ENCODE assay signal across 8 cellular contexts in genomic region chr16:21300309-21301167, GRCh38. TPM values are rescaled to one million over a fixed set of nuclear protein-coding genes. Genes with fewer than 3 reads are reported as not detected.
A peak's percentile ranks its signal among the peaks of the same experiment; 100 is the strongest.
DNase-seq lines count a peak whose midpoint lies in the region; ATAC-seq, FAIRE-seq and TF ChIP-seq lines count a peak whose summit lies in the region.

No MANE protein-coding gene starts in this region.

- no peaks in the 10 kb centered on the region for H3K27me3 ChIP-seq in BLaER1 treated with 17β-estradiol and CSF1 and Interleukin-3, amounts not matched to agents 10 nM and 100 nM
- H3K27me3 ChIP-seq in H1 (replicated peaks in 1 of 4; ENCODE audit: control insufficient read depth in 3 of 4, extremely low read depth in 1 of 4, insufficient read depth in 3 of 4, low read length in 3 of 4) (peaks cover 8 to 38% (median 25%) of the 10 kb centered on the region in 4 experiments), lower lobe of right lung (ENCODE audit: low read depth) (no peaks in the 10 kb centered on the region)

- H3K9ac ChIP-seq in BLaER1 treated with 17β-estradiol and CSF1 and Interleukin-3, amounts not matched to agents 10 nM and 100 nM, result peak overlapping the region; percentile 64 to 83 (median 80)
- H3K9ac ChIP-seq in H1 (replicated peaks in 1 of 4; ENCODE audit: extremely low read depth in 1 of 4, low read depth in 3 of 4, low read length in 3 of 4), result no peak overlapping the region

- no peak overlapping the region for H2BK20ac ChIP-seq in H1 (ENCODE audit: low read length)

- ATAC-seq in HG03139 (IDR thresholded peaks at IDR 0.05; ENCODE audit: unreplicated experiment) (peak; percentile 48), lower lobe of right lung (peak; percentile 95 to 96)

- no peaks in the 10 kb centered on the region for H3K79me1 ChIP-seq in H1 (ENCODE audit: low read depth, low read length)

- H3K23ac ChIP-seq in H1 (ENCODE audit: insufficient read length), result no peak overlapping the region

- H4K91ac ChIP-seq in H1 (replicated peaks; ENCODE audit: insufficient read length, low read length), result no peak overlapping the region

- in situ Hi-C loops in GM18951 (cut with MboI; ENCODE audit: low sequenced_read_pairs, unreplicated experiment), result no loop called here

- 4% methylated on average over 36 of the region's 36 CpGs; no CpG with 5 or more reads in 1 of the 2 experiments for WGBS in H1 (ENCODE audit: extremely low coverage in 1 of 2, insufficient coverage in 1 of 2, insufficient read length in 1 of 2, insufficient replicate concordance in 2 of 2, low coverage in 1 of 2, low lambda C conversion rate in 2 of 2, missing lambda C conversion rate in 1 of 2), 2 experiments

- no peak overlapping the region for H3K18ac ChIP-seq in H1 (ENCODE audit: extremely low read depth, low read length)

- H3K36me3 ChIP-seq in BLaER1 treated with 17β-estradiol and CSF1 and Interleukin-3, amounts not matched to agents 10 nM and 100 nM, result no peaks in the 10 kb centered on the region
- no peaks in the 10 kb centered on the region for H3K36me3 ChIP-seq in H1 (ENCODE audit: control insufficient read depth in 2 of 4, insufficient read depth in 4 of 4, low read length in 3 of 4)
- no peaks in the 10 kb centered on the region for H3K36me3 ChIP-seq in lower lobe of right lung

- H3K4me1 ChIP-seq in BLaER1 treated with 17β-estradiol and CSF1 and Interleukin-3, amounts not matched to agents 10 nM and 100 nM, result peaks cover 12 to 25% (median 16%) of the 10 kb centered on the region in 10 experiments
- H3K4me1 ChIP-seq in H1 (replicated peaks in 1 of 4; ENCODE audit: control insufficient read depth in 3 of 4, insufficient read depth in 4 of 4, low read length in 3 of 4) (peaks cover 0 to 3% (median 2%) of the 10 kb centered on the region in 4 experiments; a peak in 4 of 7 replicates), lower lobe of right lung (peaks cover 8% of the 10 kb centered on the region)

- H3K4me3 ChIP-seq in BLaER1 treated with 17β-estradiol and CSF1 and Interleukin-3, amounts not matched to agents 10 nM and 100 nM, result peak overlapping the region; percentile 60 to 81 (median 74)
- H3K4me3 ChIP-seq in WI38 (ENCODE audit: low read depth, low read length), result peak overlapping the region; percentile 77
- peak overlapping the region; percentile 34 to 74 (median 68) for H3K4me3 ChIP-seq in H1 (ENCODE audit: extremely low read depth in 1 of 4, insufficient read depth in 2 of 4, low read depth in 3 of 4, low read length in 4 of 4)
- peak overlapping the region; percentile 71 for H3K4me3 ChIP-seq in lower lobe of right lung

- H3K27ac ChIP-seq in BLaER1 treated with 17β-estradiol and CSF1 and Interleukin-3, amounts not matched to agents 10 nM and 100 nM, result peak overlapping the region; percentile 6 to 86 (median 76); a peak in 21 of 22 replicates
- H3K27ac ChIP-seq in H1 (ENCODE audit: low read depth, low read length) (no peak overlapping the region), lower lobe of right lung (peak overlapping the region; percentile 76)

- intact Hi-C loops in lower lobe of right lung (cut with DNase I), result loop anchor here (10.0 kb wide), 1 partner anchor 126 kb away; no protein-coding TSS in a partner anchor

- peak overlapping the region; percentile 88 to 97 (median 94) for H3K4me2 ChIP-seq in BLaER1 treated with 17β-estradiol and CSF1 and Interleukin-3, amounts not matched to agents 10 nM and 100 nM
- peak overlapping the region; percentile 76 to 96 for H3K4me2 ChIP-seq in H1 (ENCODE audit: insufficient read depth in 1 of 2, low read depth in 2 of 2, low read length in 2 of 2)

- no peak overlapping the region; the same call in 1 of the 2 replicates for H2BK12ac ChIP-seq in H1 (ENCODE audit: low read depth, low read length)

- H2AFZ ChIP-seq in H1 (ENCODE audit: low read length), result peak overlapping the region; percentile 36; the same call in 1 of the 2 replicates

- peaks cover 10% of the 10 kb centered on the region; the same call in 1 of the 2 replicates for H3K23me2 ChIP-seq in H1 (ENCODE audit: low read depth, low read length)

- H4K8ac ChIP-seq in H1 (ENCODE audit: extremely low read depth, insufficient read depth, low read length), result peak overlapping the region; percentile 42

- H3K56ac ChIP-seq in H1 (replicated peaks; ENCODE audit: insufficient read length, low read depth, low read length), result no peak overlapping the region

- no peak overlapping the region for H4K5ac ChIP-seq in H1 (ENCODE audit: insufficient read length, low read depth, low read length)

- TF ChIP-seq POLR2A in GM18951 (IDR thresholded peaks at IDR 0.05; ENCODE audit: extremely low read depth, insufficient read depth, insufficient read length), result peak; percentile 59
- TF ChIP-seq POLR2A in H1 (IDR thresholded peaks at IDR 0.05; ENCODE audit: control extremely low read depth in 1 of 2, low read depth in 2 of 2, low read length in 2 of 2), result no peak

- TF ChIP-seq EP300 in H1 (IDR thresholded peaks at IDR 0.05; ENCODE audit: borderline replicate concordance in 1 of 2, low read depth in 2 of 2, low read length in 2 of 2), result no peak

- peak; percentile 96 for TF ChIP-seq RAD21 in H1 (IDR thresholded peaks at IDR 0.05 in 1 of 2, conservative IDR thresholded peaks at IDR 0.05 in 1 of 2; ENCODE audit: low read depth in 2 of 2, low read length in 2 of 2)

- no peak overlapping the region for H2AK5ac ChIP-seq in H1 (ENCODE audit: low read depth, low read length)

- FAIRE-seq in H1 (lab: Jason Lieb, UNC), result peak; percentile 96

- H3K9me3 ChIP-seq in BLaER1 treated with 17β-estradiol and CSF1 and Interleukin-3, amounts not matched to agents 10 nM and 100 nM (replicated peaks in 1 of 11), result no peaks in the 10 kb centered on the region
- H3K9me3 ChIP-seq in H1 (ENCODE audit: insufficient read depth in 2 of 2, low read depth in 1 of 2, low read length in 1 of 2) (no peaks in the 10 kb centered on the region), lower lobe of right lung (no peaks in the 10 kb centered on the region)

- POLR2A ChIA-PET in H1 (lab: Charles Lee; ENCODE audit: partially characterized antibody), result interaction anchor here (0.7 to 1.9 kb wide), 6 partner anchors 13 to 148 kb away, joined by 3 to 9 read pairs (median 6); partner anchors contain the start of gene LDAF1

- no peak overlapping the region for H2BK15ac ChIP-seq in H1 (ENCODE audit: low read length)

- no peaks in the 10 kb centered on the region for H4K20me1 ChIP-seq in BLaER1 treated with 17β-estradiol and CSF1 and Interleukin-3, amounts not matched to agents 10 nM and 100 nM
- H4K20me1 ChIP-seq in H1 (replicated peaks in 1 of 2; ENCODE audit: control insufficient read depth in 1 of 2, insufficient read depth in 2 of 2, low read length in 2 of 2), result peaks cover 0 to 7% of the 10 kb centered on the region in 2 experiments

- no peak overlapping the region for H2BK5ac ChIP-seq in H1 (ENCODE audit: low read depth, low read length)

- H3K79me2 ChIP-seq in H1 (ENCODE audit: control insufficient read depth in 1 of 2, insufficient read depth in 2 of 2, low read length in 2 of 2), result no peaks in the 10 kb centered on the region

- TF ChIP-seq CTCF in WI38 (IDR thresholded peaks at IDR 0.05; ENCODE audit: low read depth, low read length) (peak; percentile 81), H1 (IDR thresholded peaks at IDR 0.05; ENCODE audit: control extremely low read depth in 1 of 3, insufficient read depth in 1 of 3, low read depth in 1 of 3, low read length in 3 of 3) (peak; percentile 74 to 98 (median 92)), lower lobe of right lung (IDR thresholded peaks at IDR 0.05) (peak; percentile 75)

- no peak overlapping the region for H2BK120ac ChIP-seq in H1 (replicated peaks; ENCODE audit: low read depth, low read length)

- DNase-seq in NCI-H2196 treated with DMSO at 0.1 percent for 48 hours (lab: John Stamatoyannopoulos, UW; ENCODE audit: unreplicated experiment) (peak; percentile 96), H1 (ENCODE audit: low read depth in 1 of 2, low spot score in 2 of 2) (peak; percentile 82 to 83), lower lobe of right lung (peak; percentile 86)
- DNase-seq in stimulated activated CD4-positive, alpha-beta T cell treated with anti-CD3 and anti-CD28 coated beads, TNF-alpha, amount 100 ng/mL, for 48 hours (ENCODE audit: low read depth in 3 of 3), result peak; percentile 32 to 49 (median 42)

- H3K14ac ChIP-seq in H1 (ENCODE audit: insufficient read length), result no peak overlapping the region

- H3K4ac ChIP-seq in H1 (replicated peaks; ENCODE audit: insufficient read length, low read depth, low read length), result no peak overlapping the region

- CTCF ChIA-PET in H1 (lab: Charles Lee; ENCODE audit: partially characterized antibody), result interaction anchor here (0.5 to 3.8 kb wide), 25 partner anchors 9 to 475 kb away, joined by 3 to 65 read pairs (median 4); partner anchors contain the start of genes CRYM and LDAF1

TF ChIP-seq in H1, 55 proteins besides CTCF, POLR2A, EP300 and RAD21 (continues in another document):
- no peak for TF ChIP-seq BCL11A (IDR thresholded peaks at IDR 0.05; ENCODE audit: low read depth in 2 of 2, low read length in 2 of 2)
- no peak for TF ChIP-seq JUN (IDR thresholded peaks at IDR 0.05; ENCODE audit: low read depth, low read length)
- TF ChIP-seq YY1 (IDR thresholded peaks at IDR 0.05; ENCODE audit: low read depth, low read length), result peak; percentile 68; the same call in 1 of the 2 replicates
- peak; percentile 31; the same call in 1 of the 2 replicates for TF ChIP-seq EGR1 (IDR thresholded peaks at IDR 0.05; ENCODE audit: borderline replicate concordance, low read depth, low read length)
- no peak for TF ChIP-seq PHF8 (conservative IDR thresholded peaks at IDR 0.05; ENCODE audit: low read depth, low read length)
- no peak for TF ChIP-seq TCF12 (IDR thresholded peaks at IDR 0.05; ENCODE audit: low read depth, low read length)
- peak; percentile 67 for TF ChIP-seq TAF7 (optimal IDR thresholded peaks at IDR 0.05; ENCODE audit: borderline replicate concordance, low read depth, low read length)
- TF ChIP-seq CREB1 (IDR thresholded peaks at IDR 0.05), result peak; percentile 23; the same call in 1 of the 2 replicates
- no peak for TF ChIP-seq SUZ12 (IDR thresholded peaks at IDR 0.05; ENCODE audit: low read length)
- no peak for TF ChIP-seq RXRA (IDR thresholded peaks at IDR 0.05; ENCODE audit: insufficient read depth, low read depth, low read length)
- peak; percentile 37; the same call in 1 of the 2 replicates for TF ChIP-seq JUND (IDR thresholded peaks at IDR 0.05; ENCODE audit: low read length)
- peak; percentile 16 to 50; a peak in 2 of 4 replicates for TF ChIP-seq HDAC2 (IDR thresholded peaks at IDR 0.05; ENCODE audit: borderline replicate concordance in 1 of 2, low read depth in 2 of 2, low read length in 2 of 2)

RNA-seq across cellular contexts. Expression of gene CRYM, which starts 22.4 kb away (rescaled TPM):
- total RNA-seq in H1 (2021; fragmentation: NEBNext Ultra II Directional; extraction: Animal tissue kit (Norgen Biotek cat#: 25700)), result 12.9 and 14.3 TPM in 2 replicates
- polyA plus RNA-seq in H1 (2011; rRNA removed), result 40.4 and 47.3 TPM in 2 replicates
- 34.7 TPM for polyA plus RNA-seq in H1 (2011; cell fraction: cytosol; rRNA removed)
- polyA plus RNA-seq in H1 (2011; cell fraction: nucleus; rRNA removed), result 20.5 TPM
- polyA plus RNA-seq in H1 (2012, experiment 1 of 2), result 15.4 to 21.0 TPM (median 18.7 TPM) in 4 replicates
- polyA plus RNA-seq in H1 (2012, experiment 2 of 2), result 11.7 TPM
- polyA plus RNA-seq in H1 (2013, experiment 1 of 2), result 4.8 TPM
- 5.4 TPM for polyA plus RNA-seq in H1 (2013, experiment 2 of 2)
- polyA minus RNA-seq in H1 (2011; rRNA and poly(A)+ RNA removed), result 8.2 and 14.4 TPM in 2 replicates
- 7.3 TPM for polyA minus RNA-seq in H1 (2011; cell fraction: cytosol; rRNA and poly(A)+ RNA removed)
- polyA minus RNA-seq in H1 (2011; cell fraction: nucleus; rRNA and poly(A)+ RNA removed), result 7.7 TPM
- total RNA-seq in lower lobe of right lung, result 9.3 TPM

Comparison
In these comparisons a context has a peak if more than half of its experiments do, and no peak if none do; other contexts are left out.
1. H3K9ac ChIP-seq: peak in BLaER1 treated with 17β-estradiol and CSF1 and Interleukin-3, amounts not matched to agents 10 nM and 100 nM (11 of 11); none in H1 (0 of 4).
2. DNase-seq: peak in every context shown above with its lines; median percentile 96 in NCI-H2196 treated with DMSO at 0.1 percent for 48 hours; 86 in lower lobe of right lung; 82 in H1; 42 in stimulated activated CD4-positive, alpha-beta T cell treated with anti-CD3 and anti-CD28 coated beads, TNF-alpha, amount 100 ng/mL, for 48 hours.
3. Peak in every context shown above with its lines, with median percentiles within 50 percentile points of each other: H3K4me3 ChIP-seq and CTCF ChIP-seq.